In the genomic region with DNA sequence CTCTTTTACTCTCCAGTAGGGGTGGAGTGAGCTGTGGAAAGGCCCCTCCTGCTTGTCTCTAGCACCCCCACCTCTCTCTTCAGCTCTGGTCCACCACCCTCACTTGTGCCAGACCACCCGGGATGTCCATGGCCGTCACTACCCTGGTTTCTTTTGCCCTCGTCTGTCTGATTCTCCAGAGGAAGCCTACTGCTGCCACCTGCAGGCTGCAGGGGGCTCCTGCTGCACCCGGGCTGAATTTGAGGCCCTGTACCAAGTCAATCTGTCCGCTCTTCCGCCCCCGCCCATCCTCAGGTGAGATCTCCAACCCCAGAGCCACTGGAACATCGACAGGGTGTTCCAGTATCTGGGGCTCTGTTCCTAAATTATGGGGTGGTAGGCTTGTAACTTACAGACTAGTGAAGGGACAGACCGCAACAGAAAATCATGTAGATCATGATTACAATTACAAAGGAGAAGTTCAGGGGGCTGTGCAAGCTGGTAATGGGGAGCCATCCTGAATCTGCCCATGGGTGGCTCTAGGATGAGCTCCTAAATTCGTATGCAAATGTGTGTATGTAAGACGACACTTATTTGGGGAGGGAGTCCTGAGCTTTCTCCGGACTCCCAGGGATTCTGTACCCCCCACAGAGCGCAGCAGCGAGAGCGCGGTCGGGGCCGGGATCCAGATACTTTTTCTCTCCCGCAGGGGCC, we compare ENCODE assay signal across 8 cellular contexts. TPM values are rescaled to one million over a fixed set of nuclear protein-coding genes. Genes with fewer than 3 reads are reported as not detected.
A peak's percentile ranks its signal among the peaks of the same experiment; 100 is the strongest.
DNase-seq lines count a peak whose midpoint lies in the region; ATAC-seq, FAIRE-seq and TF ChIP-seq lines count a peak whose summit lies in the region.

No MANE protein-coding gene starts in this region.

- peak overlapping the region; percentile 67 for H3K4me3 ChIP-seq in astrocyte (ENCODE audit: insufficient read depth, low read depth, low read length)
- peak overlapping the region; percentile 86 for H3K4me3 ChIP-seq in hepatocyte
- peak overlapping the region; percentile 74 for H3K4me3 ChIP-seq in retinal pigment epithelial cell (ENCODE audit: low read length)
- H3K4me3 ChIP-seq in aorta (ENCODE audit: low read length in 2 of 2): peak overlapping the region; percentile 76 to 91

- peaks cover 2% of the 10 kb centered on the region for H3K27me3 Mint-ChIP-seq in astrocyte (ENCODE audit: low read depth, unreplicated experiment)

- H3K27ac ChIP-seq in astrocyte (ENCODE audit: low read depth, low read length) (no peak overlapping the region), hepatocyte (peak overlapping the region; percentile 15), aorta (ENCODE audit: low read depth in 1 of 2, low read length in 2 of 2) (peak overlapping the region in 1 of 2 donors; percentile 55)

- CTCF ChIA-PET in GM10248 (lab: Yijun Ruan, JAX): interaction anchor here (0.9 to 16.6 kb wide), 42 partner anchors 11 to 641 kb away, joined by 3 to 447 read pairs (median 6); partner anchors contain the start of genes FES, MAN2A2 and RCCD1

- peak overlapping the region; percentile 86 for H3K4me3 Mint-ChIP-seq in astrocyte (ENCODE audit: unreplicated experiment)

- peak overlapping the region; percentile 88 for H3K9ac ChIP-seq in astrocyte (ENCODE audit: low read length)

- no peak for FAIRE-seq in astrocyte (lab: Jason Lieb, UNC)

- ATAC-seq in HG02943 (IDR thresholded peaks at IDR 0.05; ENCODE audit: low read depth, unreplicated experiment): peak; percentile 24
- peak; percentile 65 for ATAC-seq in aorta (ENCODE audit: low FRiP score)

- H3K9me2 ChIP-seq in hepatocyte (replicated peaks; ENCODE audit: insufficient read depth): no peaks in the 10 kb centered on the region

- H3K27me3 ChIP-seq in astrocyte (ENCODE audit: insufficient read depth, low read length) (no peaks in the 10 kb centered on the region), hepatocyte (no peaks in the 10 kb centered on the region), aorta (ENCODE audit: control insufficient read depth in 1 of 2, insufficient read depth in 2 of 2, low read length in 1 of 2) (no peaks in the 10 kb centered on the region)

- H3K4me1 ChIP-seq in astrocyte (ENCODE audit: insufficient read depth, low read length): peaks cover 35% of the 10 kb centered on the region
- peaks cover 11% of the 10 kb centered on the region for H3K4me1 ChIP-seq in hepatocyte (ENCODE audit: insufficient read depth)
- peaks cover 0 to 6% of the 10 kb centered on the region in 2 donors for H3K4me1 ChIP-seq in aorta (ENCODE audit: control insufficient read depth in 1 of 2, insufficient read depth in 2 of 2, low read length in 2 of 2)

- H2AFZ ChIP-seq in astrocyte (ENCODE audit: low read depth, low read length) (peak overlapping the region; percentile 92), hepatocyte (peak overlapping the region; percentile 92)

- no peaks in the 10 kb centered on the region for H3K9me3 Mint-ChIP-seq in astrocyte (ENCODE audit: unreplicated experiment)

- H3K36me3 ChIP-seq in astrocyte (ENCODE audit: insufficient read depth, low read length) (peaks cover 9% of the 10 kb centered on the region), hepatocyte (replicated peaks; ENCODE audit: insufficient read depth, low read depth) (no peaks in the 10 kb centered on the region), aorta (ENCODE audit: control insufficient read depth in 1 of 2, insufficient read depth in 2 of 2, low read length in 1 of 2) (peaks cover 0 to under 1% of the 10 kb centered on the region in 2 donors)

- H3K9me3 ChIP-seq in astrocyte (ENCODE audit: insufficient read depth, low read depth, low read length) (no peaks in the 10 kb centered on the region), hepatocyte (ENCODE audit: low read depth) (no peaks in the 10 kb centered on the region), aorta (ENCODE audit: control insufficient read depth, low read length) (no peaks in the 10 kb centered on the region)

- H3K4me2 ChIP-seq in astrocyte (ENCODE audit: low read length) (peak overlapping the region; percentile 92), hepatocyte (peak overlapping the region; percentile 100)

- H3K36me3 Mint-ChIP-seq in astrocyte (ENCODE audit: low read depth, unreplicated experiment): no peaks in the 10 kb centered on the region

- H3K27ac Mint-ChIP-seq in astrocyte (ENCODE audit: unreplicated experiment): no peak overlapping the region

- peaks cover 12% of the 10 kb centered on the region for H3K4me1 Mint-ChIP-seq in astrocyte (ENCODE audit: low read depth, unreplicated experiment)

- intact Hi-C loops in aorta (cut with DNase I): no loop called here

- POLR2A ChIA-PET in GM10248 (lab: Yijun Ruan, JAX): interaction anchor here (0.6 to 1.9 kb wide), 3 partner anchors 8 to 24 kb away, joined by 3 to 8 read pairs (median 3); partner anchors contain the start of gene RCCD1

- DNase-seq in GM10248 (ENCODE audit: extremely low spot score) (peak; percentile 86), NCI-H1930 (lab: John Stamatoyannopoulos, UW) (peak; percentile 53 to 74), T-helper 22 cell (ENCODE audit: low read depth) (peak; percentile 72), astrocyte (ENCODE audit: low read depth) (peak; percentile 50), hepatocyte (ENCODE audit: low spot score) (peak; percentile 92), retinal pigment epithelial cell (ENCODE audit: low read depth) (no peak), aorta (peak; percentile 91 to 93)

- 2% methylated on average over 19 of the region's 19 CpGs for WGBS in hepatocyte (ENCODE audit: low lambda C conversion rate, missing lambda C conversion rate)
- WGBS in aorta, 2 donors: 1% methylated on average over 19 of the region's 19 CpGs

- H3K79me2 ChIP-seq in astrocyte (ENCODE audit: insufficient read depth, low read length) (peaks cover 24% of the 10 kb centered on the region), hepatocyte (peaks cover 23% of the 10 kb centered on the region)

- TF ChIP-seq CTCF in GM10248 (IDR thresholded peaks at IDR 0.05; ENCODE audit: control extremely low read depth, extremely low read depth, low read depth, missing control alignments) (peak; percentile 96), astrocyte (IDR thresholded peaks at IDR 0.05; ENCODE audit: insufficient read depth, low read depth, low read length) (peak; percentile 86), hepatocyte (IDR thresholded peaks at IDR 0.05; ENCODE audit: poor library complexity) (peak; percentile 88), retinal pigment epithelial cell (conservative IDR thresholded peaks at IDR 0.05; ENCODE audit: low read depth, low read length) (peak; percentile 95)

- H4K20me1 ChIP-seq in astrocyte (ENCODE audit: insufficient read depth, low read length): peaks cover 11% of the 10 kb centered on the region
- H4K20me1 ChIP-seq in hepatocyte (ENCODE audit: insufficient read depth, poor library complexity, severe bottlenecking): no peaks in the 10 kb centered on the region

RNA-seq across cellular contexts. Expression of gene UNC45A, which starts 0.7 kb away (rescaled TPM):
- total RNA-seq in astrocyte: 56.2 and 56.6 TPM in 2 replicates
- total RNA-seq in hepatocyte: 55.2 and 69.8 TPM in 2 replicates
- 55.3 and 63.3 TPM in 2 replicates for polyA plus RNA-seq in hepatocyte
- total RNA-seq in aorta: 10 to 100 TPM; 65.5 to 90.1 TPM
- polyA plus RNA-seq in aorta: 10 to 100 TPM; 34.6 to 96.7 TPM

RNA-seq across cellular contexts. Expression of gene HDDC3, which starts 2.1 kb away (rescaled TPM):
- total RNA-seq in astrocyte (9.7 and 10.5 TPM in 2 replicates), hepatocyte (15.4 and 17.5 TPM in 2 replicates), aorta (1 to 10 TPM; 7.3 to 7.7 TPM)
- polyA plus RNA-seq in hepatocyte (13.0 and 20.0 TPM in 2 replicates), aorta (10 to 100 TPM in 1 of 2 donors, 1 to 10 TPM in 1; 6.5 to 15.3 TPM)

RNA-seq across cellular contexts. Expression of gene RCCD1, which starts 20.3 kb away (rescaled TPM):
- total RNA-seq in astrocyte (6.5 and 6.8 TPM in 2 replicates), hepatocyte (5.3 and 9.5 TPM in 2 replicates), aorta (10 to 100 TPM in 1 of 2 donors, 1 to 10 TPM in 1; 5.9 to 12.3 TPM)
- polyA plus RNA-seq in hepatocyte (9.4 and 11.2 TPM in 2 replicates), aorta (1 to 10 TPM; 3.9 to 8.2 TPM)

RNA-seq across cellular contexts. Expression of gene MAN2A2, which starts 31.3 kb away (rescaled TPM):
- total RNA-seq in astrocyte (18.5 and 21.3 TPM in 2 replicates), hepatocyte (8.3 and 11.2 TPM in 2 replicates), aorta (10 to 100 TPM; 56.7 to 82.4 TPM)
- polyA plus RNA-seq in hepatocyte (32.7 and 44.5 TPM in 2 replicates), aorta (10 to 100 TPM; 19.2 to 49.2 TPM)

RNA-seq across cellular contexts. Expression of gene FES, which starts 50.1 kb away (rescaled TPM):
- total RNA-seq in astrocyte (4.4 and 7.2 TPM in 2 replicates), hepatocyte (5.7 and 13.5 TPM in 2 replicates), aorta (10 to 100 TPM; 39.8 to 68.3 TPM)
- polyA plus RNA-seq in hepatocyte (7.3 and 11.0 TPM in 2 replicates), aorta (10 to 100 TPM; 11.6 to 26.4 TPM)
